ENCODE assay signal across 1 cellular context in genomic region chrX:54182864-54183613, GRCh38.
TF ChIP-seq lines count a peak whose summit lies in the region.

Gene FAM120C (minus strand): TSS chrX:54183254. CDS start chrX:54183198, 56 bp downstream.

TF ChIP-seq in H1, 55 proteins besides CTCF, POLR2A, EP300 and RAD21 (continued from another document):
- TF ChIP-seq CHD7 (IDR thresholded peaks at IDR 0.05; ENCODE audit: insufficient replicate concordance, low read length), result no peak
- no peak for TF ChIP-seq SP1 (IDR thresholded peaks at IDR 0.05; ENCODE audit: low read depth, low read length)
- peak; percentile 37; the same call in 1 of the 2 replicates for TF ChIP-seq POLR2AphosphoS5 (IDR thresholded peaks at IDR 0.05; ENCODE audit: low read depth, low read length)
- TF ChIP-seq SP4 (IDR thresholded peaks at IDR 0.05; ENCODE audit: low read length), result no peak
- TF ChIP-seq SIN3A (conservative IDR thresholded peaks at IDR 0.05 in 1 of 2, IDR thresholded peaks at IDR 0.05 in 1 of 2; ENCODE audit: low read depth in 1 of 2, low read length in 2 of 2), result no peak
- no peak for TF ChIP-seq KDM1A (IDR thresholded peaks at IDR 0.05; ENCODE audit: borderline replicate concordance, low read length)
- TF ChIP-seq BACH1 (IDR thresholded peaks at IDR 0.05; ENCODE audit: low read length), result no peak
- TF ChIP-seq TBP (IDR thresholded peaks at IDR 0.05; ENCODE audit: low read depth, low read length), result peak; percentile 26; the same call in 1 of the 2 replicates
- TF ChIP-seq MAX (IDR thresholded peaks at IDR 0.05), result peak; percentile 65
- TF ChIP-seq EGR1 (IDR thresholded peaks at IDR 0.05; ENCODE audit: borderline replicate concordance, low read depth, low read length), result no peak
- 0 out of 2 replicates have a peak, but pooled peaks have one; percentile 36 for TF ChIP-seq TAF1 (IDR thresholded peaks at IDR 0.05; ENCODE audit: low read depth, low read length)
- TF ChIP-seq EZH2 (IDR thresholded peaks at IDR 0.05; ENCODE audit: low read depth, low read length, severe bottlenecking), result no peak
- no peak for TF ChIP-seq POU5F1 (IDR thresholded peaks at IDR 0.05; ENCODE audit: low read depth, low read length)
- no peak for TF ChIP-seq CBX8 (IDR thresholded peaks at IDR 0.05; ENCODE audit: borderline replicate concordance, low read depth, low read length)
- no peak for TF ChIP-seq ZNF274 (IDR thresholded peaks at IDR 0.05; ENCODE audit: borderline replicate concordance, extremely low read depth, low read length)
- no peak for TF ChIP-seq SAP30 (IDR thresholded peaks at IDR 0.05; ENCODE audit: insufficient read depth, insufficient replicate concordance, low read length)
- no peak for TF ChIP-seq FOSL1 (IDR thresholded peaks at IDR 0.05; ENCODE audit: insufficient read depth, low read depth, low read length)
- TF ChIP-seq SUZ12 (IDR thresholded peaks at IDR 0.05; ENCODE audit: low read length), result no peak
- TF ChIP-seq RBBP5 (IDR thresholded peaks at IDR 0.05; ENCODE audit: borderline replicate concordance, low read depth, low read length), result peak; percentile 79; the same call in 1 of the 2 replicates
- no peak for TF ChIP-seq SRF (IDR thresholded peaks at IDR 0.05; ENCODE audit: low read depth, low read length)
- no peak for TF ChIP-seq RFX5 (IDR thresholded peaks at IDR 0.05; ENCODE audit: borderline replicate concordance, low read depth, low read length)
- TF ChIP-seq YY1 (IDR thresholded peaks at IDR 0.05; ENCODE audit: low read depth, low read length), result peak; percentile 66
- TF ChIP-seq HDAC2 (IDR thresholded peaks at IDR 0.05; ENCODE audit: borderline replicate concordance in 1 of 2, low read depth in 2 of 2, low read length in 2 of 2), result no peak
- no peak for TF ChIP-seq CTBP2 (IDR thresholded peaks at IDR 0.05; ENCODE audit: borderline replicate concordance, insufficient read depth, insufficient read length, low read length)
- no peak for TF ChIP-seq CBX5 (IDR thresholded peaks at IDR 0.05; ENCODE audit: low read depth, low read length)
- no peak for TF ChIP-seq CREB1 (IDR thresholded peaks at IDR 0.05)
- TF ChIP-seq SP2 (IDR thresholded peaks at IDR 0.05; ENCODE audit: low read length), result no peak
- TF ChIP-seq ASH2L (IDR thresholded peaks at IDR 0.05; ENCODE audit: low read length), result no peak
- TF ChIP-seq CHD1 (IDR thresholded peaks at IDR 0.05; ENCODE audit: low read depth, low read length), result no peak
- no peak for TF ChIP-seq GABPA (IDR thresholded peaks at IDR 0.05; ENCODE audit: borderline replicate concordance, insufficient read depth, low read length)
